8 cellular contexts compared by ENCODE assay signal in genomic region chr2:230326453-230327417, GRCh38. TPM values are rescaled to one million over a fixed set of nuclear protein-coding genes. Genes with fewer than 3 reads are reported as not detected.
DNase-seq lines count a peak whose midpoint lies in the region; ATAC-seq, FAIRE-seq and TF ChIP-seq lines count a peak whose summit lies in the region.

SP140L (plus strand) TSS chr2:230327193; CDS start chr2:230327270, 77 bp downstream.

- H3K9me3 ChIP-seq in CD4-positive, alpha-beta T cell (ENCODE audit: control insufficient read depth, low read length): no peaks in the 10 kb centered on the region
- peaks cover 8% of the 10 kb centered on the region for H3K9me3 ChIP-seq in astrocyte (ENCODE audit: insufficient read depth, low read depth, low read length)
- no peaks in the 10 kb centered on the region for H3K9me3 ChIP-seq in keratinocyte (ENCODE audit: control insufficient read depth, low read depth, low read length)

- CTCF ChIA-PET in CD4-positive, alpha-beta T cell (lab: Charles Lee): interaction anchor here (0.8 to 1.5 kb wide), 4 partner anchors 8 to 22 kb away, joined by 3 to 4 read pairs (median 4); no protein-coding TSS in a partner anchor

- H3K36me3 ChIP-seq in astrocyte (ENCODE audit: insufficient read depth, low read length): no peaks in the 10 kb centered on the region
- H3K36me3 ChIP-seq in keratinocyte (ENCODE audit: control insufficient read depth in 2 of 2, extremely low read depth in 1 of 2, insufficient read depth in 2 of 2, low read length in 2 of 2): no peaks in the 10 kb centered on the region

- peak within 1 kb of the TSS; percentile 47 for H3K9ac ChIP-seq in astrocyte (ENCODE audit: low read length)
- H3K9ac ChIP-seq in keratinocyte (ENCODE audit: control insufficient read depth, extremely low read depth, insufficient read depth, low read length): peak within 1 kb of the TSS; percentile 76

- H3K4me2 ChIP-seq in astrocyte (ENCODE audit: low read length): peak within 1 kb of the TSS; percentile 83
- peak within 1 kb of the TSS; percentile 97 for H3K4me2 ChIP-seq in keratinocyte (ENCODE audit: control insufficient read depth, extremely low read depth, insufficient read depth, low read depth, low read length)

- POLR2A ChIA-PET in CD4-positive, alpha-beta T cell (lab: Charles Lee): interaction anchor here (0.7 to 4.0 kb wide), 24 partner anchors 9 to 404 kb away, joined by 3 to 44 read pairs (median 4); partner anchors contain the start of genes FBXO36, SP100, SP110 and SP140

- FAIRE-seq in astrocyte (lab: Jason Lieb, UNC): no peak
- peak; percentile 68 for FAIRE-seq in keratinocyte (lab: Jason Lieb, UNC)

- H3K4me3 Mint-ChIP-seq in CD4-positive, alpha-beta T cell: peak within 1 kb of the TSS; percentile 90
- H3K4me3 Mint-ChIP-seq in astrocyte (ENCODE audit: unreplicated experiment): peak within 1 kb of the TSS; percentile 88

- intact Hi-C loops in CD4-positive, alpha-beta T cell (cut with DNase I, micrococcal nuclease): loop anchor here (1.0 to 5.0 kb wide), 3 partner anchors 7 to 108 kb away; partner anchors contain the start of gene SP110 (in 2 of the 2)
- intact Hi-C loops in T-helper 2 cell treated with Interferon-gamma antibody and Interleukin-4, amounts not matched to agents 100 ng/mL and 5 ng/mL, for 36 hours (cut with micrococcal nuclease): loop anchor here (1.0 to 10.0 kb wide), 7 partner anchors 7 to 404 kb away; partner anchors contain the start of genes CAB39, FBXO36, SLC16A14 and SP100

- H3K4me1 Mint-ChIP-seq in CD4-positive, alpha-beta T cell (ENCODE audit: low read depth): peaks cover 85% of the 10 kb centered on the region
- peaks cover 24% of the 10 kb centered on the region for H3K4me1 Mint-ChIP-seq in astrocyte (ENCODE audit: low read depth, unreplicated experiment)

- H3K4me1 ChIP-seq in astrocyte (ENCODE audit: insufficient read depth, low read length): peaks cover 13% of the 10 kb centered on the region
- peaks cover 16% of the 10 kb centered on the region for H3K4me1 ChIP-seq in keratinocyte (ENCODE audit: control insufficient read depth, extremely low read depth, insufficient read depth, low read length)

- peak within 1 kb of the TSS; percentile 98 for H3K27ac Mint-ChIP-seq in CD4-positive, alpha-beta T cell
- peak within 1 kb of the TSS; percentile 81 for H3K27ac Mint-ChIP-seq in astrocyte (ENCODE audit: unreplicated experiment)

- ATAC-seq in CD4-positive, alpha-beta T cell (ENCODE audit: poor library complexity): peak; percentile 99

- peak within 1 kb of the TSS; percentile 92 for H3K27ac ChIP-seq in CD4-positive, alpha-beta T cell (ENCODE audit: low read depth, low read length)
- H3K27ac ChIP-seq in astrocyte (ENCODE audit: low read depth, low read length) (peak within 1 kb of the TSS; percentile 54), keratinocyte (ENCODE audit: control insufficient read depth, insufficient read depth, low read length) (peak within 1 kb of the TSS; percentile 83)

- no peaks in the 10 kb centered on the region for H3K27me3 Mint-ChIP-seq in CD4-positive, alpha-beta T cell
- peaks cover 3% of the 10 kb centered on the region for H3K27me3 Mint-ChIP-seq in astrocyte (ENCODE audit: low read depth, unreplicated experiment)

- H3K9me1 ChIP-seq in keratinocyte (ENCODE audit: control insufficient read depth, extremely low read depth, insufficient read depth, low read length): no peaks in the 10 kb centered on the region

- H4K20me1 ChIP-seq in astrocyte (ENCODE audit: insufficient read depth, low read length): no peaks in the 10 kb centered on the region
- no peaks in the 10 kb centered on the region for H4K20me1 ChIP-seq in keratinocyte (ENCODE audit: control insufficient read depth, extremely low read depth, insufficient read depth, low read length)

- no peak for TF ChIP-seq CTCF in CD4-positive, alpha-beta T cell (IDR thresholded peaks at IDR 0.05)
- no peak for TF ChIP-seq CTCF in GM20000 (IDR thresholded peaks at IDR 0.05; ENCODE audit: extremely low read depth, missing control alignments)
- no peak for TF ChIP-seq CTCF in astrocyte (IDR thresholded peaks at IDR 0.05; ENCODE audit: insufficient read depth, low read depth, low read length)
- no peak for TF ChIP-seq CTCF in keratinocyte (optimal IDR thresholded peaks at IDR 0.05 in 1 of 3, IDR thresholded peaks at IDR 0.05 in 1 of 3, conservative IDR thresholded peaks at IDR 0.05 in 1 of 3; ENCODE audit: extremely low read depth in 1 of 3, insufficient read depth in 2 of 3, low read length in 3 of 3)

- H3K79me2 ChIP-seq in astrocyte (ENCODE audit: insufficient read depth, low read length) (peaks cover 29% of the 10 kb centered on the region), keratinocyte (ENCODE audit: control insufficient read depth, insufficient read depth, low read length) (peaks cover 10% of the 10 kb centered on the region)

- peaks cover 38% of the 10 kb centered on the region for H3K36me3 Mint-ChIP-seq in CD4-positive, alpha-beta T cell (ENCODE audit: low read depth)
- H3K36me3 Mint-ChIP-seq in astrocyte (ENCODE audit: low read depth, unreplicated experiment): peaks cover 10% of the 10 kb centered on the region

- DNase-seq in CD4-positive, alpha-beta T cell: peak; percentile 63 to 80 (median 74)
- DNase-seq in GM20000 (ENCODE audit: low spot score) (peak; percentile 80), HPDE6-E6E7 (ENCODE audit: extremely low spot score) (peak; percentile 80), astrocyte (ENCODE audit: low read depth) (peak; percentile 75), keratinocyte (ENCODE audit: low read depth, low spot score) (peak; percentile 7), NCI-H1105 (lab: John Stamatoyannopoulos, UW) (no peak)
- peak; percentile 63 to 68 for DNase-seq in stimulated activated CD4-positive, alpha-beta T cell treated with anti-CD3 and anti-CD28 coated beads, Interleukin-1b, Interleukin-23, amount 100 ng/mL, for 4 hours (ENCODE audit: low read depth in 2 of 2)

- no peaks in the 10 kb centered on the region for H3K9me3 Mint-ChIP-seq in CD4-positive, alpha-beta T cell
- H3K9me3 Mint-ChIP-seq in astrocyte (ENCODE audit: unreplicated experiment): peaks cover 14% of the 10 kb centered on the region

- peak within 1 kb of the TSS; percentile 58 for H3K4me3 ChIP-seq in astrocyte (ENCODE audit: insufficient read depth, low read depth, low read length)
- H3K4me3 ChIP-seq in keratinocyte (ENCODE audit: control insufficient read depth in 2 of 3, extremely low read depth in 1 of 3, insufficient read depth in 2 of 3, low read depth in 1 of 3, low read length in 3 of 3): peak within 1 kb of the TSS; percentile 37 to 91 (median 84)

- dilution Hi-C loops in keratinocyte (cut with MboI; ENCODE audit: extremely low pct_ligation_motif_present, low sequenced_read_pairs): no loop called here

- no peaks in the 10 kb centered on the region for H3K27me3 ChIP-seq in CD4-positive, alpha-beta T cell (ENCODE audit: control insufficient read depth, insufficient read depth, low read length)
- no peaks in the 10 kb centered on the region for H3K27me3 ChIP-seq in astrocyte (ENCODE audit: insufficient read depth, low read length)
- H3K27me3 ChIP-seq in keratinocyte (ENCODE audit: control insufficient read depth, extremely low read depth, insufficient read depth, low read length): no peaks in the 10 kb centered on the region

- H2AFZ ChIP-seq in astrocyte (ENCODE audit: low read depth, low read length): peak within 1 kb of the TSS; percentile 80
- peak within 1 kb of the TSS; percentile 96 for H2AFZ ChIP-seq in keratinocyte (ENCODE audit: control insufficient read depth, low read length)

RNA-seq across cellular contexts. Expression of gene SP140L, which starts in this region (rescaled TPM):
- 10 to 100 TPM; 55.3 to 64.1 TPM for total RNA-seq in CD4-positive, alpha-beta T cell
- total RNA-seq in T-helper 2 cell treated with Interferon-gamma antibody and Interleukin-4, amounts not matched to agents 100 ng/mL and 5 ng/mL, for 36 hours: 120 and 122 TPM in 2 replicates
- 32.2 and 36.8 TPM in 2 replicates for total RNA-seq in astrocyte
- polyA plus RNA-seq in keratinocyte: 9.0 to 10.8 TPM (median 9.4 TPM) in 3 replicates
- 6.6 TPM for polyA plus RNA-seq in keratinocyte (2011; ENCODE audit: low read depth)
- polyA plus RNA-seq in keratinocyte (2011; cell fraction: cytosol; rRNA removed): 5.7 and 8.0 TPM in 2 replicates
- 22.7 and 28.1 TPM in 2 replicates for polyA plus RNA-seq in keratinocyte (2011; cell fraction: nucleus; rRNA removed)
- 3.0 and 11.2 TPM in 2 replicates for polyA plus RNA-seq in keratinocyte (2012; ENCODE audit: low replicate concordance)
- polyA minus RNA-seq in keratinocyte: 4.8 to 12.9 TPM (median 7.4 TPM) in 3 replicates
- polyA minus RNA-seq in keratinocyte (2011; cell fraction: cytosol; rRNA and poly(A)+ RNA removed): 2.3 TPM
- 8.0 and 16.0 TPM in 2 replicates for polyA minus RNA-seq in keratinocyte (2011; cell fraction: nucleus; rRNA and poly(A)+ RNA removed)
